ENCODE assay signal across 17 cellular contexts in the genomic region with DNA sequence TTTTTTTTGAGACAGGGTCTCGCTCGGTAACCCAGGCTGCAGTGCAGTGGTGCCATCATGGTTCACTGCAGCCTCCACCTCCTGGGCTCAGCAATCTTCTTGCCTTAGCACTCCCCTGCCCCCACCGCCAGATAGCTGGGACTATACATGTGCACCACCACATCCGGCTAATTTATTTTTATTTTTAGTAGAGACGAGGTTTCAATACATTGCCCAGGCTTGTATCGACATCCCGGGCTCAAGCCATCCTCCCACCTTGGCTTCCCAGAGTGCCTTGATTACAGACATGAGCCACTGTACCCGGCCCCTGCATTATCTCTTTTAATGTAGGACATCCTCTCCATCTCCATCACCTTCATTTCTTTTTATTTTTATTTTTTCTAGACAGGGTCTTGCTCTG.
"Had no signal": no experiment of that assay in that cellular context is flagged by ENCODE, and none has a peak within 500 bp of the region (broad histone marks: within the 10 kb centered on the region; RNA-seq: fewer than 3 reads in every experiment).

No MANE protein-coding gene starts in this region.

- H3K4me1 Mint-ChIP-seq: neural crest cell had no signal

- FAIRE-seq: islet of Langerhans had no signal

- H3K27me3 Mint-ChIP-seq: activated CD4-positive, alpha-beta T cell treated with anti-CD3 and anti-CD28 coated beads, Interleukin-2, amount 10 ng/mL, durations not matched to agents 7 days and 5 days; activated naive CD4-positive, alpha-beta T cell treated with anti-CD3 and anti-CD28 coated beads, Interleukin-2, amount 10 ng/mL, durations not matched to agents 7 days and 5 days; stimulated activated naive CD8-positive, alpha-beta T cell treated with anti-CD3 and anti-CD28 coated beads, Interleukin-15, Interleukin-2, amounts not matched to agents 100 ng/mL and 50 ng/mL, for 24 hours had no signal

- H3K4me3 Mint-ChIP-seq: activated CD4-positive, alpha-beta T cell treated with anti-CD3 and anti-CD28 coated beads, Interleukin-2, amount 10 ng/mL, durations not matched to agents 7 days and 5 days; activated naive CD4-positive, alpha-beta T cell treated with anti-CD3 and anti-CD28 coated beads, Interleukin-2, amount 10 ng/mL, durations not matched to agents 7 days and 5 days; neural crest cell; stimulated activated naive CD8-positive, alpha-beta T cell treated with anti-CD3 and anti-CD28 coated beads, Interleukin-15, Interleukin-2, amounts not matched to agents 100 ng/mL and 50 ng/mL, for 24 hours had no signal

- H3K4me3 ChIP-seq: cardiac muscle cell, colonic mucosa, gastrocnemius medialis, heart right ventricle, left lung, ovary, upper lobe of left lung had no signal

- H3K9me3 ChIP-seq: colonic mucosa, gastrocnemius medialis, heart right ventricle, left lung, ovary, upper lobe of left lung had no signal

- H3K27ac Mint-ChIP-seq: activated CD4-positive, alpha-beta T cell treated with anti-CD3 and anti-CD28 coated beads, Interleukin-2, amount 10 ng/mL, durations not matched to agents 7 days and 5 days; activated naive CD4-positive, alpha-beta T cell treated with anti-CD3 and anti-CD28 coated beads, Interleukin-2, amount 10 ng/mL, durations not matched to agents 7 days and 5 days; activated T-helper 2 cell treated with anti-CD3 and anti-CD28 coated beads, Interferon-gamma antibody, Interleukin-2, Interleukin-4, amounts not matched to agents 10 μg/mL and 5 μg/mL and 100 μg/mL, durations not matched to agents 14 hours and 24 hours and 36 hours; stimulated activated naive CD8-positive, alpha-beta T cell treated with anti-CD3 and anti-CD28 coated beads, Interleukin-15, Interleukin-2, amounts not matched to agents 100 ng/mL and 50 ng/mL, for 24 hours had no signal

- H3K36me3 ChIP-seq: cardiac muscle cell, colonic mucosa, gastrocnemius medialis, ovary had no signal

- H3K36me3 Mint-ChIP-seq: activated naive CD4-positive, alpha-beta T cell treated with anti-CD3 and anti-CD28 coated beads, Interleukin-2, amount 10 ng/mL, durations not matched to agents 7 days and 5 days had no signal

- ATAC-seq: gastrocnemius medialis, heart right ventricle, left lung had no signal

- H3K9me3 Mint-ChIP-seq: activated CD4-positive, alpha-beta T cell treated with anti-CD3 and anti-CD28 coated beads, Interleukin-2, amount 10 ng/mL, durations not matched to agents 7 days and 5 days; activated naive CD4-positive, alpha-beta T cell treated with anti-CD3 and anti-CD28 coated beads, Interleukin-2, amount 10 ng/mL, durations not matched to agents 7 days and 5 days; activated T-helper 2 cell treated with anti-CD3 and anti-CD28 coated beads, Interferon-gamma antibody, Interleukin-2, Interleukin-4, amounts not matched to agents 10 μg/mL and 5 μg/mL and 100 μg/mL, durations not matched to agents 14 hours and 24 hours and 36 hours; neural crest cell; stimulated activated naive CD8-positive, alpha-beta T cell treated with anti-CD3 and anti-CD28 coated beads, Interleukin-15, Interleukin-2, amounts not matched to agents 100 ng/mL and 50 ng/mL, for 24 hours had no signal

- H3K27ac ChIP-seq: cardiac muscle cell, colonic mucosa, gastrocnemius medialis, heart right ventricle, left lung, ovary, upper lobe of left lung had no signal

- H3K27me3 ChIP-seq: cardiac muscle cell, colonic mucosa, gastrocnemius medialis, heart right ventricle, left lung, ovary, upper lobe of left lung had no signal

- DNase-seq: activated CD4-positive, alpha-beta T cell treated with anti-CD3 and anti-CD28 coated beads, Interleukin-2, amount 10 ng/mL, durations not matched to agents 7 days and 5 days; activated CD8-positive, alpha-beta memory T cell treated with anti-CD3 and anti-CD28 coated beads for 24 hours; activated naive CD4-positive, alpha-beta T cell treated with anti-CD3 and anti-CD28 coated beads, Interleukin-2, amount 10 ng/mL, durations not matched to agents 7 days and 5 days; colonic mucosa; gastrocnemius medialis; heart right ventricle; left lung; mesenchymal stem cell; ovary; stimulated activated CD4-positive, alpha-beta T cell treated with anti-CD3 and anti-CD28 coated beads, Interleukin-15, amount 100 ng/mL, for 24 hours; stimulated activated CD4-positive, alpha-beta T cell treated with anti-CD3 and anti-CD28 coated beads, Interleukin-4, amount 100 ng/mL, for 24 hours; upper lobe of left lung had no signal

- H3K4me1 ChIP-seq: colonic mucosa, gastrocnemius medialis, heart right ventricle, left lung, upper lobe of left lung had no signal
